ENCODE assay signal across 8 cellular contexts in genomic region chr17:32127156-32127897, GRCh38. TPM values are rescaled to one million over a fixed set of nuclear protein-coding genes. Genes with fewer than 3 reads are reported as not detected.
DNase-seq lines count a peak whose midpoint lies in the region; ATAC-seq and TF ChIP-seq lines count a peak whose summit lies in the region.

No MANE protein-coding gene starts in this region.

- ATAC-seq in HG02642 (IDR thresholded peaks at IDR 0.05; ENCODE audit: poor library complexity, unreplicated experiment) (peak; percentile 89), aorta (ENCODE audit: low FRiP score) (peak; percentile 96)

- H3K4me3 ChIP-seq in GM12864 (ENCODE audit: low read depth, low read length) (peak overlapping the region; percentile 63), ascending aorta (peak overlapping the region; percentile 59 to 69), aorta (ENCODE audit: low read length in 2 of 2) (peak overlapping the region; percentile 24 to 71)

- H3K4me1 ChIP-seq in ascending aorta (peaks cover 0 to 12% of the 10 kb centered on the region in 2 donors), aorta (ENCODE audit: control insufficient read depth in 1 of 2, insufficient read depth in 2 of 2, low read length in 2 of 2) (no peaks in the 10 kb centered on the region)

- H3K9me3 ChIP-seq in ascending aorta (no peaks in the 10 kb centered on the region), aorta (ENCODE audit: control insufficient read depth, low read length) (no peaks in the 10 kb centered on the region)

- no peaks in the 10 kb centered on the region for H3K27me3 ChIP-seq in ascending aorta
- H3K27me3 ChIP-seq in aorta (ENCODE audit: control insufficient read depth in 1 of 2, insufficient read depth in 2 of 2, low read length in 1 of 2), result no peaks in the 10 kb centered on the region

- DNase-seq in GM12864 (ENCODE audit: low read depth) (peak; percentile 43), NCI-H146 (lab: John Stamatoyannopoulos, UW) (peak; percentile 82), T-helper 22 cell (ENCODE audit: low read depth) (peak; percentile 70), ascending aorta (ENCODE audit: low spot score in 2 of 2) (peak; percentile 53 to 90), hepatic stellate cell (ENCODE audit: low spot score) (peak; percentile 78), renal cortical epithelial cell (ENCODE audit: low read depth) (peak; percentile 44), aorta (peak; percentile 92 to 94)

- no peak for TF ChIP-seq CTCF in GM12864 (IDR thresholded peaks at IDR 0.05; ENCODE audit: low read depth, low read length, missing control alignments)
- TF ChIP-seq CTCF in ascending aorta (IDR thresholded peaks at IDR 0.05), result no peak

- peak overlapping the region; percentile 85 to 88 for H3K27ac ChIP-seq in ascending aorta
- H3K27ac ChIP-seq in aorta (ENCODE audit: low read depth in 1 of 2, low read length in 2 of 2), result peak overlapping the region in 1 of 2 donors; percentile 26

- intact Hi-C loops in ascending aorta (cut with DNase I), result no loop called here
- intact Hi-C loops in aorta (cut with DNase I), result no loop called here

- 0 to 1% methylated on average over 25 of the region's 25 CpGs for WGBS in aorta, 2 donors

- H3K36me3 ChIP-seq in ascending aorta (no peaks in the 10 kb centered on the region), aorta (ENCODE audit: control insufficient read depth in 1 of 2, insufficient read depth in 2 of 2, low read length in 1 of 2) (no peaks in the 10 kb centered on the region)

RNA-seq across cellular contexts. Expression of gene RHOT1, which starts 15.0 kb away (rescaled TPM):
- total RNA-seq in ascending aorta (17.2 TPM), renal cortical epithelial cell (30.2 and 62.3 TPM in 2 replicates), aorta (10 to 100 TPM; 36.0 to 42.0 TPM)
- 10 to 100 TPM; 28.5 to 38.9 TPM for polyA plus RNA-seq in aorta

Comparison
In these comparisons a context has a peak if more than half of its experiments do, and no peak if none do; other contexts are left out.
1. DNase-seq: peak in every context shown above with its lines; median percentile 93 in aorta; 82 in NCI-H146; 78 in hepatic stellate cell; 72 in ascending aorta; 70 in T-helper 22 cell; 44 in renal cortical epithelial cell; 43 in GM12864.